Comparison of ENCODE assay signal across 26 cellular contexts in the genomic region with DNA sequence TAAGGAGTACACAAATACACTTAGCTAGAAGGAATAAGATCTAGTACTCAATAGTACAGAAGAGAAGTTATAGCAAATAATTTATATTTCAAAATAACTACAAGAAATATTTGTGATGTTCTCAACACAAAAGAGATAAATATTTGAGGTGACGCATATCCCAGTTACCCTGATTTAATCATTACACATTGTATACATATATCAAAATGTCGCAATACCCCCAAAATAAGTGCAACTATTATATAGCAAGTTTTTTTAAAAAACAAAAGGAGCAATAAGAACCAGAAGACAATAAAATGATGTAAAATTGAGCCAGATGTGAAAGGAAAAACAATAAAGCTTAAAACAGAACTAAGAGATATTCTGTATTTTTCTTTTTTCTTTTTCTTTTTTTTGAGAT. TPM values are rescaled to one million over a fixed set of nuclear protein-coding genes. Genes with fewer than 3 reads are reported as not detected.
DNase-seq lines count a peak whose midpoint lies in the region; ATAC-seq, FAIRE-seq and TF ChIP-seq lines count a peak whose summit lies in the region.
"Had no signal": no experiment of that assay in that cellular context is flagged by ENCODE, and none has a peak within 500 bp of the region (broad histone marks: within the 10 kb centered on the region; RNA-seq: fewer than 3 reads in every experiment).

No MANE protein-coding gene starts in this region.

- H3K56ac ChIP-seq in IMR-90 (ENCODE audit: extremely low read depth, insufficient read depth, low read length) (no peak overlapping the region), H1 (replicated peaks; ENCODE audit: insufficient read length, low read depth, low read length) (no peak overlapping the region)

- H2AFZ ChIP-seq in IMR-90 (replicated peaks; ENCODE audit: low read length, poor library complexity) = no peak overlapping the region
- H2AFZ ChIP-seq in H1 (ENCODE audit: low read length) = no peak overlapping the region

- H3K36me3 ChIP-seq in IMR-90 (ENCODE audit: control insufficient read depth, insufficient read depth, low read length) (no peaks in the 10 kb centered on the region), H1 (ENCODE audit: control insufficient read depth in 2 of 4, insufficient read depth in 4 of 4, low read length in 3 of 4) (no peaks in the 10 kb centered on the region)
- H3K36me3 ChIP-seq: BE2C, BLaER1 had no signal

- H3K4me1 ChIP-seq in IMR-90 (ENCODE audit: control insufficient read depth, insufficient read depth, low read length) (no peaks in the 10 kb centered on the region), H1 (replicated peaks in 1 of 4; ENCODE audit: control insufficient read depth in 3 of 4, insufficient read depth in 4 of 4, low read length in 3 of 4) (peaks cover 0 to 3% (median 0%) of the 10 kb centered on the region in 4 experiments; a peak in 1 of 7 replicates)
- H3K4me1 ChIP-seq: BE2C, BLaER1 had no signal

- H3K4me2 ChIP-seq in IMR-90 (ENCODE audit: low read depth, low read length) = no peak overlapping the region
- H3K4me2 ChIP-seq in H1 (ENCODE audit: insufficient read depth in 1 of 2, low read depth in 2 of 2, low read length in 2 of 2) = no peak overlapping the region
- H3K4me2 ChIP-seq: BLaER1 had no signal

- no peaks in the 10 kb centered on the region for H3K79me2 ChIP-seq in H1 (ENCODE audit: control insufficient read depth in 1 of 2, insufficient read depth in 2 of 2, low read length in 2 of 2)

- intact Hi-C loops in IMR-90 (cut with micrococcal nuclease) = no loop called here

- no peak for TF ChIP-seq EP300 in H1 (IDR thresholded peaks at IDR 0.05; ENCODE audit: borderline replicate concordance in 1 of 2, low read depth in 2 of 2, low read length in 2 of 2)

- H3K27me3 ChIP-seq in IMR-90 (ENCODE audit: control insufficient read depth, insufficient read depth, low read length) (no peaks in the 10 kb centered on the region), H1 (replicated peaks in 1 of 4; ENCODE audit: control insufficient read depth in 3 of 4, extremely low read depth in 1 of 4, insufficient read depth in 3 of 4, low read length in 3 of 4) (no peaks in the 10 kb centered on the region)
- H3K27me3 ChIP-seq: BE2C, BLaER1 had no signal

- H3K9ac ChIP-seq in IMR-90 (ENCODE audit: low read depth, low read length) = no peak overlapping the region
- no peak overlapping the region for H3K9ac ChIP-seq in H1 (replicated peaks in 1 of 4; ENCODE audit: extremely low read depth in 1 of 4, low read depth in 3 of 4, low read length in 3 of 4)
- H3K9ac ChIP-seq: BLaER1 had no signal

- no peaks in the 10 kb centered on the region for H3K23me2 ChIP-seq in H1 (ENCODE audit: low read depth, low read length)

- H4K20me1 ChIP-seq in IMR-90 (ENCODE audit: insufficient read depth, low read length) (no peaks in the 10 kb centered on the region), H1 (replicated peaks in 1 of 2; ENCODE audit: control insufficient read depth in 1 of 2, insufficient read depth in 2 of 2, low read length in 2 of 2) (no peaks in the 10 kb centered on the region)
- H4K20me1 ChIP-seq: BLaER1 had no signal

- no peak for FAIRE-seq in H1 (lab: Jason Lieb, UNC)
- FAIRE-seq: A204.1, GM12878, GM12892, GM18507 had no signal

- H3K4me3 ChIP-seq in IMR-90 (ENCODE audit: insufficient read depth, low read depth, low read length) (no peak overlapping the region), H1 (ENCODE audit: extremely low read depth in 1 of 4, insufficient read depth in 2 of 4, low read depth in 3 of 4, low read length in 4 of 4) (no peak overlapping the region)
- H3K4me3 ChIP-seq: BLaER1, GM12878 had no signal

- H3K4ac ChIP-seq in IMR-90 (ENCODE audit: low read depth, low read length) (no peak overlapping the region), H1 (replicated peaks; ENCODE audit: insufficient read length, low read depth, low read length) (no peak overlapping the region)

- H2BK5ac ChIP-seq in IMR-90 (ENCODE audit: low read depth, low read length, poor library complexity, severe bottlenecking) (no peak overlapping the region), H1 (ENCODE audit: low read depth, low read length) (no peak overlapping the region)

- no peak for TF ChIP-seq CTCF in IMR-90 (conservative IDR thresholded peaks at IDR 0.05; ENCODE audit: low read depth, low read length)
- no peak for TF ChIP-seq CTCF in H1 (IDR thresholded peaks at IDR 0.05; ENCODE audit: control extremely low read depth in 1 of 3, insufficient read depth in 1 of 3, low read depth in 1 of 3, low read length in 3 of 3)
- TF ChIP-seq CTCF in nephron (IDR thresholded peaks at IDR 0.05; ENCODE audit: unreplicated experiment in 3 of 3) = no peak

- peaks cover 39% of the 10 kb centered on the region for H3K36me3 Mint-ChIP-seq in nephron (ENCODE audit: low read depth)
- H3K36me3 Mint-ChIP-seq: CD14-positive monocyte; CD4-positive, alpha-beta memory T cell; CD4-positive, CD25-positive, alpha-beta regulatory T cell; CD8-positive, alpha-beta memory T cell had no signal

- H3K27ac Mint-ChIP-seq in nephron = peak overlapping the region in 2 of 3 experiments; percentile 61 to 78
- H3K27ac Mint-ChIP-seq: CD14-positive monocyte; CD4-positive, alpha-beta memory T cell; CD4-positive, CD25-positive, alpha-beta regulatory T cell; CD8-positive, alpha-beta memory T cell had no signal

- in situ Hi-C loops in IMR-90 (cut with MboI; ENCODE audit: low sequenced_read_pairs) = no loop called here

- H3K23ac ChIP-seq in IMR-90 (ENCODE audit: low read depth, low read length) (no peak overlapping the region), H1 (ENCODE audit: insufficient read length) (no peak overlapping the region)

- TF ChIP-seq POLR2A in IMR-90 (IDR thresholded peaks at IDR 0.05; ENCODE audit: low read depth, low read length) (no peak), H1 (IDR thresholded peaks at IDR 0.05; ENCODE audit: control extremely low read depth in 1 of 2, low read depth in 2 of 2, low read length in 2 of 2) (no peak)

- POLR2A ChIA-PET in IMR-90 (lab: Charles Lee; ENCODE audit: unreplicated experiment) (no interaction called here), H1 (lab: Charles Lee; ENCODE audit: partially characterized antibody) (no interaction called here)

- H2BK15ac ChIP-seq in IMR-90 (ENCODE audit: low read depth, low read length) (no peak overlapping the region), H1 (ENCODE audit: low read length) (no peak overlapping the region)

- H3K9me3 ChIP-seq in IMR-90 (ENCODE audit: control insufficient read depth, insufficient read depth, low read length) = no peaks in the 10 kb centered on the region
- H3K9me3 ChIP-seq in H1 (ENCODE audit: insufficient read depth in 2 of 2, low read depth in 1 of 2, low read length in 1 of 2) = no peaks in the 10 kb centered on the region
- H3K9me3 ChIP-seq: BE2C, BLaER1 had no signal

- H2BK120ac ChIP-seq in IMR-90 (ENCODE audit: low read depth, low read length) = no peak overlapping the region
- H2BK120ac ChIP-seq in H1 (replicated peaks; ENCODE audit: low read depth, low read length) = no peak overlapping the region

- peaks cover 63% of the 10 kb centered on the region for H3K4me1 Mint-ChIP-seq in nephron
- H3K4me1 Mint-ChIP-seq: CD14-positive monocyte; CD4-positive, alpha-beta memory T cell; CD4-positive, CD25-positive, alpha-beta regulatory T cell; CD8-positive, alpha-beta memory T cell had no signal

- H3K27me3 Mint-ChIP-seq in nephron (ENCODE audit: low read depth) = no peaks in the 10 kb centered on the region
- H3K27me3 Mint-ChIP-seq: CD4-positive, alpha-beta memory T cell had no signal

- H3K14ac ChIP-seq in IMR-90 (replicated peaks; ENCODE audit: low read depth, low read length) = no peak overlapping the region
- no peak overlapping the region for H3K14ac ChIP-seq in H1 (ENCODE audit: insufficient read length)

- H3K9me3 Mint-ChIP-seq in nephron = no peaks in the 10 kb centered on the region

- H4K8ac ChIP-seq in IMR-90 (ENCODE audit: low read depth in 2 of 2, low read length in 2 of 2) = no peak overlapping the region
- H4K8ac ChIP-seq in H1 (ENCODE audit: extremely low read depth, insufficient read depth, low read length) = no peak overlapping the region

- no peak overlapping the region for H4K5ac ChIP-seq in IMR-90 (ENCODE audit: low read depth, low read length)
- H4K5ac ChIP-seq in H1 (ENCODE audit: insufficient read length, low read depth, low read length) = no peak overlapping the region

- WGBS in IMR-90 (ENCODE audit: extremely low coverage in 2 of 2, insufficient read length in 1 of 2), 2 experiments = no CpG with 5 or more reads among the region's 2 CpGs
- 94% methylated on average over 2 of the region's 2 CpGs; no CpG with 5 or more reads in 1 of the 2 experiments for WGBS in H1 (ENCODE audit: extremely low coverage in 1 of 2, insufficient coverage in 1 of 2, insufficient read length in 1 of 2, insufficient replicate concordance in 2 of 2, low coverage in 1 of 2, low lambda C conversion rate in 2 of 2, missing lambda C conversion rate in 1 of 2), 2 experiments

- H3K27ac ChIP-seq in IMR-90 (ENCODE audit: insufficient read depth, low read length) (no peak overlapping the region), H1 (ENCODE audit: low read depth, low read length) (no peak overlapping the region)
- H3K27ac ChIP-seq: BLaER1 had no signal

- BruUV-seq in IMR-90 (replicated peaks; lab: Mats Ljungman, UMichigan) = no TSS peak

- no peaks in the 10 kb centered on the region for H3K79me1 ChIP-seq in IMR-90 (ENCODE audit: low read depth in 1 of 2, low read length in 2 of 2)
- H3K79me1 ChIP-seq in H1 (ENCODE audit: low read depth, low read length) = no peaks in the 10 kb centered on the region

- TF ChIP-seq RAD21 in IMR-90 (IDR thresholded peaks at IDR 0.05; ENCODE audit: low read length) (no peak), H1 (IDR thresholded peaks at IDR 0.05 in 1 of 2, conservative IDR thresholded peaks at IDR 0.05 in 1 of 2; ENCODE audit: low read depth in 2 of 2, low read length in 2 of 2) (no peak)

- H4K91ac ChIP-seq in IMR-90 (ENCODE audit: insufficient read depth, low read depth, low read length) = no peak overlapping the region
- H4K91ac ChIP-seq in H1 (replicated peaks; ENCODE audit: insufficient read length, low read length) = no peak overlapping the region

- no peak for DNase-seq in IMR-90
- no peak for DNase-seq in H1 (ENCODE audit: low read depth in 1 of 2, low spot score in 2 of 2)
- DNase-seq in NOMO-1 treated with DMSO at 0.1 percent for 48 hours (lab: John Stamatoyannopoulos, UW; ENCODE audit: unreplicated experiment) = no peak
- DNase-seq: 8988T; ACHN; BE2C; C1 segment of cervical spinal cord; CD4-positive, alpha-beta memory T cell; CD4-positive, CD25-positive, alpha-beta regulatory T cell; CD8-positive, alpha-beta memory T cell; COR-L47; DMS 273 treated with DMSO at 0.1 percent for 48 hours; DMS153; DMS53; DMS79; DND-41; EL; GDM1 had no signal

- dilution Hi-C loops in IMR-90 (cut with HindIII; ENCODE audit: low sequenced_read_pairs, unreplicated experiment) = no loop called here

- H2BK20ac ChIP-seq in IMR-90 (ENCODE audit: low read depth, low read length) (no peak overlapping the region), H1 (ENCODE audit: low read length) (no peak overlapping the region)

- no peak overlapping the region for H2AK9ac ChIP-seq in IMR-90 (replicated peaks; ENCODE audit: low read depth, low read length, poor library complexity)

- ATAC-seq in IMR-90 (ENCODE audit: low read depth) = no peak
- ATAC-seq in HG03045 (IDR thresholded peaks at IDR 0.05; ENCODE audit: unreplicated experiment) = no peak
- ATAC-seq: GM12878 had no signal

- H3K18ac ChIP-seq in IMR-90 (ENCODE audit: low read depth, low read length) = no peak overlapping the region
- H3K18ac ChIP-seq in H1 (ENCODE audit: extremely low read depth, low read length) = no peak overlapping the region

- H2AK5ac ChIP-seq in IMR-90 (ENCODE audit: low read depth, low read length) (no peak overlapping the region), H1 (ENCODE audit: low read depth, low read length) (no peak overlapping the region)

- H3K4me3 Mint-ChIP-seq in nephron = no peak overlapping the region
- H3K4me3 Mint-ChIP-seq: CD14-positive monocyte; CD4-positive, alpha-beta memory T cell; CD4-positive, CD25-positive, alpha-beta regulatory T cell; CD8-positive, alpha-beta memory T cell had no signal

- H3K9me1 ChIP-seq in IMR-90 (ENCODE audit: insufficient read depth, low read length) = no peaks in the 10 kb centered on the region

- CTCF ChIA-PET in IMR-90 (lab: Yijun Ruan, JAX) = no interaction called here
- CTCF ChIA-PET in H1 (lab: Charles Lee; ENCODE audit: partially characterized antibody) = no interaction called here

- no peak overlapping the region for H2BK12ac ChIP-seq in H1 (ENCODE audit: low read depth, low read length)

RNA-seq across cellular contexts. Expression of a gene that starts 59.3 kb away (rescaled TPM):
- 3.1 and 3.4 TPM in 2 replicates for total RNA-seq in IMR-90 (2012; rRNA removed)
- polyA plus RNA-seq in IMR-90 (2012; rRNA removed) (3.4 and 4.4 TPM in 2 replicates), H1 (2011; rRNA removed) (3.7 and 4.5 TPM in 2 replicates)
- polyA plus RNA-seq in IMR-90 (2012; cell fraction: cytosol; rRNA removed) = 2.3 and 3.1 TPM in 2 replicates
- polyA plus RNA-seq in IMR-90 (2012; cell fraction: nucleus; rRNA removed; ENCODE audit: low replicate concordance) = 7.0 and 13.4 TPM in 2 replicates
- total RNA-seq in H1 (2021; fragmentation: NEBNext Ultra II Directional; extraction: Animal tissue kit (Norgen Biotek cat#: 25700)) = 13.6 and 15.6 TPM in 2 replicates
- polyA plus RNA-seq in H1 (2011; cell fraction: cytosol; rRNA removed) = 2.7 TPM
- polyA plus RNA-seq in H1 (2011; cell fraction: nucleus; rRNA removed) = 10.3 TPM
- 9.4 to 11.3 TPM (median 10.3 TPM) in 4 replicates for polyA plus RNA-seq in H1 (2012, experiment 1 of 2)
- 0.55 TPM for polyA plus RNA-seq in H1 (2012, experiment 2 of 2)
- polyA plus RNA-seq in H1 (2013, experiment 1 of 2) = 9.1 TPM
- polyA plus RNA-seq in H1 (2013, experiment 2 of 2) = 9.0 TPM
- polyA minus RNA-seq in H1 (2011; rRNA and poly(A)+ RNA removed) = 10.3 and 12.9 TPM in 2 replicates
- 6.1 TPM for polyA minus RNA-seq in H1 (2011; cell fraction: cytosol; rRNA and poly(A)+ RNA removed)
- polyA minus RNA-seq in H1 (2011; cell fraction: nucleus; rRNA and poly(A)+ RNA removed) = 26.3 TPM
- polyA plus RNA-seq: CD14-positive monocyte; CD4-positive, CD25-positive, alpha-beta regulatory T cell; CD8-positive, alpha-beta memory T cell had no signal
